ENCODE assay signal across 27 cellular contexts in genomic region chr13:50438351-50438750, GRCh38.
"Had no signal": no experiment of that assay in that cellular context is flagged by ENCODE, and none has a peak within 500 bp of the region (broad histone marks: within the 10 kb centered on the region; RNA-seq: fewer than 3 reads in every experiment).

No MANE protein-coding gene starts in this region.

- H3K27me3 ChIP-seq: adrenal gland, body of pancreas, breast epithelium, SJCRH30 had no signal

- H3K4me3 ChIP-seq: adrenal gland, body of pancreas, breast epithelium, SJCRH30, SK-N-MC had no signal

- DNase-seq: activated CD4-positive, alpha-beta memory T cell treated with anti-CD3 and anti-CD28 coated beads for 36 hours; activated CD4-positive, alpha-beta T cell treated with anti-CD3 and anti-CD28 coated beads, Interleukin-2, amount 50 U/mL, for 1 hour; activated CD8-positive, alpha-beta memory T cell treated with anti-CD3 and anti-CD28 coated beads, Interleukin-2, amount 50 U/mL, for 4 hours; activated gamma-delta T cell treated with Interleukin-2 at 50 U/mL for 16 hours; activated naive CD4-positive, alpha-beta T cell treated with anti-CD3 and anti-CD28 coated beads for 36 hours; activated T-cell treated with anti-CD3 and anti-CD28 coated beads for 4 hours; activated T-cell treated with anti-CD3 and anti-CD28 coated beads, Interleukin-2, amount 50 U/mL, for 4 hours; adrenal gland; body of pancreas; MM.1S; MV-4-11; NCI-H1092; NCI-H1436 treated with DMSO at 0.1 percent for 48 hours; NCI-H1694 treated with DMSO at 0.1 percent for 48 hours; NCI-H2029; NCI-H345; NCI-H524 treated with DMSO at 0.1 percent for 48 hours; SHP77; SJCRH30; T1000; WERI-Rb-1 had no signal

- H3K9me3 ChIP-seq: adrenal gland, body of pancreas, breast epithelium, SJCRH30 had no signal

- H3K4me1 ChIP-seq: adrenal gland, body of pancreas, breast epithelium had no signal

- H3K27ac ChIP-seq: adrenal gland, body of pancreas, breast epithelium, SJCRH30, SK-N-MC, WERI-Rb-1 had no signal

- H3K27me3 Mint-ChIP-seq: activated CD4-positive, alpha-beta memory T cell treated with anti-CD3 and anti-CD28 coated beads for 36 hours had no signal

- H3K36me3 ChIP-seq: adrenal gland, breast epithelium, SJCRH30, WERI-Rb-1 had no signal

- H3K4me3 Mint-ChIP-seq: activated CD4-positive, alpha-beta memory T cell treated with anti-CD3 and anti-CD28 coated beads for 36 hours; activated naive CD4-positive, alpha-beta T cell treated with anti-CD3 and anti-CD28 coated beads for 36 hours; activated T-cell treated with anti-CD3 and anti-CD28 coated beads, Interleukin-2, amount 50 U/mL, for 4 hours; activated T-helper 1 cell treated with anti-CD3 and anti-CD28 coated beads, Interleukin-12 subunit alpha, Interleukin-12 subunit beta, Interleukin-2, Interleukin-4 antibody, amounts not matched to agents 30 ng/mL and 10 ng/mL and 1 ng/mL, durations not matched to agents 14 hours and 24 hours and 36 hours had no signal

- H3K27ac Mint-ChIP-seq: activated CD4-positive, alpha-beta memory T cell treated with anti-CD3 and anti-CD28 coated beads for 36 hours; activated naive CD4-positive, alpha-beta T cell treated with anti-CD3 and anti-CD28 coated beads for 36 hours; activated naive CD4-positive, alpha-beta T cell treated with anti-CD3 and anti-CD28 coated beads, Interleukin-2, amount 50 U/mL, for 72 hours; activated T-helper 1 cell treated with anti-CD3 and anti-CD28 coated beads, Interleukin-12 subunit alpha, Interleukin-12 subunit beta, Interleukin-2, Interleukin-4 antibody, amounts not matched to agents 30 ng/mL and 10 ng/mL and 1 ng/mL, durations not matched to agents 14 hours and 24 hours and 36 hours had no signal

- ATAC-seq: activated naive CD4-positive, alpha-beta T cell treated with anti-CD3 and anti-CD28 coated beads, Interleukin-2, amount 50 U/mL, for 72 hours; activated T-cell treated with anti-CD3 and anti-CD28 coated beads, Interleukin-2, amount 50 U/mL, for 4 hours; body of pancreas; Panc1 had no signal

- H3K36me3 Mint-ChIP-seq: activated CD4-positive, alpha-beta memory T cell treated with anti-CD3 and anti-CD28 coated beads for 36 hours; activated naive CD4-positive, alpha-beta T cell treated with anti-CD3 and anti-CD28 coated beads, Interleukin-2, amount 50 U/mL, for 72 hours had no signal

- FAIRE-seq: astrocyte had no signal

- H3K9me3 Mint-ChIP-seq: activated CD4-positive, alpha-beta memory T cell treated with anti-CD3 and anti-CD28 coated beads for 36 hours; activated naive CD4-positive, alpha-beta T cell treated with anti-CD3 and anti-CD28 coated beads for 36 hours; activated naive CD4-positive, alpha-beta T cell treated with anti-CD3 and anti-CD28 coated beads, Interleukin-2, amount 50 U/mL, for 72 hours; activated T-cell treated with anti-CD3 and anti-CD28 coated beads, Interleukin-2, amount 50 U/mL, for 4 hours had no signal
